Comparison of ENCODE assay signal across 17 cellular contexts in the genomic region with DNA sequence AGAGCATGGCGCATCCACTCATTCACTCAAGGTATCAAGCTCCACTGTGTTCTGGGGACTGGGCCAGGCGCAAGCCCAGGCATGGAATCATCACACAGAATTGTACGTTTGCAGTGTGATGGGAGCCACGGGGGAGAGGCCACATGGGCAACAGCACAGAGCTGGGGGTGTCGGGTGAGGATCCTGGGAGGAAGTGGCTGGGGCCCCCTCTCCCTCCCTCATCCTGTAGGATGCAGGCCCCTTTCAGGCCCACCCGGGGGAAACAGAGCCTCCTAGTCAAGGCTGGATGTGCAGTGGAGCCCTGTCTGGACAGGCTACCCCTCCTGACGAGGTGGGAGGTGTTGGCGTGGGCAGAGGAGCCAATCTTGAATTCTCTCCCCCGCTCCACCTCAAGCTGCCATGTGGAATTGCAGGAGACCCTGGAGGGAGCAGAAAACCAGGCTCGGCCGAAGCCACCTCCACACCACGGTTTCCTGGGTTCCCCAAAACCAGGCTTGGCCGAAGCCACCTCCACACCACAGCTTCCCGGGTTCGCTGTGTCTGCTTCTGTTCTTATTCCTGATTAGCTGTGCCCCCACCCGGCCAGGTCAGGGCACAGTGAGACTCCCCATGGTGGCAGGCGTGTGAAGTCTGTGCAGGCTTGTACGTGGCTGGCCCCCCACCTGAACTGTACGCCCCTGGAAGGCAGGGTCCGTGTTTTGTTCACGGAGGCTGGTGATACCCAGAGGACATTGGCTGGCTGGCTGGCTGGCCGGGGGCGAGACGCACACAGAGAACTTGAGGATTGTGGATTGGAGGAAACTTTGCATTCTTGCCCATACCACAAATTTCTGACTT. TPM values are rescaled to one million over a fixed set of nuclear protein-coding genes. Genes with fewer than 3 reads are reported as not detected.
DNase-seq lines count a peak whose midpoint lies in the region; ATAC-seq and TF ChIP-seq lines count a peak whose summit lies in the region.
"Had no signal": no experiment of that assay in that cellular context is flagged by ENCODE, and none has a peak within 500 bp of the region (broad histone marks: within the 10 kb centered on the region; RNA-seq: fewer than 3 reads in every experiment).

No MANE protein-coding gene starts in this region.

- no peak for TF ChIP-seq CTCF in esophagus squamous epithelium (IDR thresholded peaks at IDR 0.05)

- 78 to 80% methylated on average over 14 to 17 of the region's 24 CpGs for WGBS in esophagus squamous epithelium, 2 donors

- H3K27ac ChIP-seq in esophagus squamous epithelium = no peak overlapping the region
- H3K27ac ChIP-seq: A549, left lung, thyroid gland had no signal

- intact Hi-C loops in esophagus squamous epithelium (cut with DNase I) = loop anchor here (5.0 kb wide), 1 partner anchor 47 kb away; the partner anchor contains the start of genes CEP104 and DFFB

- H3K4me1 ChIP-seq in esophagus squamous epithelium = peaks cover 4 to 32% (median 4%) of the 10 kb centered on the region in 3 donors
- H3K4me1 ChIP-seq: A549 had no signal

- peak overlapping the region; percentile 93 for H3K27ac Mint-ChIP-seq in T-helper 1 cell treated with Interleukin-12 subunit alpha and Interleukin-12 subunit beta and Interleukin-4 antibody, amounts not matched to agents 30 μg/mL and 1 μg/mL, for 36 hours
- no peak overlapping the region for H3K27ac Mint-ChIP-seq in activated T-helper 17 cell treated with anti-CD3 and anti-CD28 coated beads, Interleukin-2, amount 50 U/mL, for 72 hours
- H3K27ac Mint-ChIP-seq in natural killer cell treated with Interleukin-12 subunit alpha and Interleukin-12 subunit beta and Interleukin-15 and Interleukin-18, amount 100 ng/mL, for 72 hours = peak overlapping the region; percentile 67 to 89

- no peaks in the 10 kb centered on the region for H3K36me3 ChIP-seq in esophagus squamous epithelium
- H3K36me3 ChIP-seq: left lung, thyroid gland had no signal

- H3K9me3 Mint-ChIP-seq in T-helper 1 cell treated with Interleukin-12 subunit alpha and Interleukin-12 subunit beta and Interleukin-4 antibody, amounts not matched to agents 30 μg/mL and 1 μg/mL, for 36 hours = no peaks in the 10 kb centered on the region
- H3K9me3 Mint-ChIP-seq in activated T-helper 17 cell treated with anti-CD3 and anti-CD28 coated beads, Interleukin-2, amount 50 U/mL, for 72 hours = no peaks in the 10 kb centered on the region
- no peaks in the 10 kb centered on the region for H3K9me3 Mint-ChIP-seq in natural killer cell treated with Interleukin-12 subunit alpha and Interleukin-12 subunit beta and Interleukin-15 and Interleukin-18, amount 100 ng/mL, for 72 hours

- no peak for ATAC-seq in activated T-helper 17 cell treated with anti-CD3 and anti-CD28 coated beads, Interleukin-2, amount 50 U/mL, for 72 hours (replicated peaks)
- no peak for ATAC-seq in natural killer cell treated with Interleukin-12 subunit alpha and Interleukin-12 subunit beta and Interleukin-15 and Interleukin-18, amount 100 ng/mL, for 72 hours
- ATAC-seq in HG03460 (IDR thresholded peaks at IDR 0.05; ENCODE audit: unreplicated experiment) = no peak
- ATAC-seq: A549, K562, left lung had no signal

- H3K4me3 ChIP-seq in esophagus squamous epithelium = no peak overlapping the region
- H3K4me3 ChIP-seq: A549, K562, left lung, thyroid gland had no signal

- peaks cover 0 to 4% (median 0%) of the 10 kb centered on the region in 4 donors for H3K27me3 ChIP-seq in esophagus squamous epithelium
- H3K27me3 ChIP-seq: thyroid gland had no signal

- H3K36me3 Mint-ChIP-seq in T-helper 1 cell treated with Interleukin-12 subunit alpha and Interleukin-12 subunit beta and Interleukin-4 antibody, amounts not matched to agents 30 μg/mL and 1 μg/mL, for 36 hours (ENCODE audit: low read depth) = no peaks in the 10 kb centered on the region
- H3K36me3 Mint-ChIP-seq in activated T-helper 17 cell treated with anti-CD3 and anti-CD28 coated beads, Interleukin-2, amount 50 U/mL, for 72 hours (ENCODE audit: low read depth) = no peaks in the 10 kb centered on the region
- H3K36me3 Mint-ChIP-seq in natural killer cell treated with Interleukin-12 subunit alpha and Interleukin-12 subunit beta and Interleukin-15 and Interleukin-18, amount 100 ng/mL, for 72 hours = no peaks in the 10 kb centered on the region
- H3K36me3 Mint-ChIP-seq: naive B cell had no signal

- H3K4me3 Mint-ChIP-seq in T-helper 1 cell treated with Interleukin-12 subunit alpha and Interleukin-12 subunit beta and Interleukin-4 antibody, amounts not matched to agents 30 μg/mL and 1 μg/mL, for 36 hours = peak overlapping the region; percentile 46
- peak overlapping the region; percentile 98 for H3K4me3 Mint-ChIP-seq in activated T-helper 17 cell treated with anti-CD3 and anti-CD28 coated beads, Interleukin-2, amount 50 U/mL, for 72 hours
- H3K4me3 Mint-ChIP-seq in natural killer cell treated with Interleukin-12 subunit alpha and Interleukin-12 subunit beta and Interleukin-15 and Interleukin-18, amount 100 ng/mL, for 72 hours = peak overlapping the region; percentile 94

- no peaks in the 10 kb centered on the region for H3K27me3 Mint-ChIP-seq in T-helper 1 cell treated with Interleukin-12 subunit alpha and Interleukin-12 subunit beta and Interleukin-4 antibody, amounts not matched to agents 30 μg/mL and 1 μg/mL, for 36 hours (ENCODE audit: low read depth)
- H3K27me3 Mint-ChIP-seq in activated T-helper 17 cell treated with anti-CD3 and anti-CD28 coated beads, Interleukin-2, amount 50 U/mL, for 72 hours = no peaks in the 10 kb centered on the region
- H3K27me3 Mint-ChIP-seq in natural killer cell treated with Interleukin-12 subunit alpha and Interleukin-12 subunit beta and Interleukin-15 and Interleukin-18, amount 100 ng/mL, for 72 hours = no peaks in the 10 kb centered on the region

- no peak for DNase-seq in T-helper 1 cell
- DNase-seq in DMS79 treated with DMSO at 0.1 percent for 48 hours (lab: John Stamatoyannopoulos, UW) = peak; percentile 36
- peak; percentile 49 for DNase-seq in natural killer cell treated with Interleukin-12 subunit alpha and Interleukin-12 subunit beta and Interleukin-15 and Interleukin-18, amount 100 ng/mL, for 72 hours (ENCODE audit: low spot score)
- DNase-seq in esophagus squamous epithelium (lab: John Stamatoyannopoulos, UW) = no peak
- no peak for DNase-seq in activated gamma-delta T cell treated with Interleukin-2 at 50 U/mL for 16 hours
- DNase-seq: activated naive CD4-positive, alpha-beta T cell; effector memory CD4-positive, alpha-beta T cell; GF-D8; naive B cell; NCI-H748 treated with DMSO at 0.1 percent for 48 hours; thyroid gland had no signal

- no peak for TF ChIP-seq POLR2A in esophagus squamous epithelium (IDR thresholded peaks at IDR 0.05)

- H3K4me1 Mint-ChIP-seq in T-helper 1 cell treated with Interleukin-12 subunit alpha and Interleukin-12 subunit beta and Interleukin-4 antibody, amounts not matched to agents 30 μg/mL and 1 μg/mL, for 36 hours (ENCODE audit: low read depth) = peaks cover 21% of the 10 kb centered on the region
- peaks cover 10% of the 10 kb centered on the region for H3K4me1 Mint-ChIP-seq in activated T-helper 17 cell treated with anti-CD3 and anti-CD28 coated beads, Interleukin-2, amount 50 U/mL, for 72 hours
- peaks cover 18 to 24% of the 10 kb centered on the region in 2 donors for H3K4me1 Mint-ChIP-seq in natural killer cell treated with Interleukin-12 subunit alpha and Interleukin-12 subunit beta and Interleukin-15 and Interleukin-18, amount 100 ng/mL, for 72 hours (ENCODE audit: low read depth in 2 of 2)

- H3K9me3 ChIP-seq in esophagus squamous epithelium = no peaks in the 10 kb centered on the region
- H3K9me3 ChIP-seq: A549, left lung, thyroid gland had no signal

RNA-seq across cellular contexts. Expression of gene C1orf174, which starts 4.2 kb away (rescaled TPM):
- total RNA-seq in activated T-helper 17 cell treated with anti-CD3 and anti-CD28 coated beads, Interleukin-2, amount 50 U/mL, for 72 hours = 10 to 100 TPM; 25.1 to 33.2 TPM
- total RNA-seq in natural killer cell treated with Interleukin-12 subunit alpha and Interleukin-12 subunit beta and Interleukin-15 and Interleukin-18, amount 100 ng/mL, for 72 hours = 10 to 100 TPM; 31.0 to 34.6 TPM
- total RNA-seq in esophagus squamous epithelium = 10 to 100 TPM; 14.1 to 25.4 (median 23.9) TPM

RNA-seq across cellular contexts. Expression of gene DFFB, which starts 46.9 kb away (rescaled TPM):
- total RNA-seq in activated T-helper 17 cell treated with anti-CD3 and anti-CD28 coated beads, Interleukin-2, amount 50 U/mL, for 72 hours = 10 to 100 TPM; 13.0 to 18.5 TPM
- 10 to 100 TPM; 13.3 to 19.4 TPM for total RNA-seq in natural killer cell treated with Interleukin-12 subunit alpha and Interleukin-12 subunit beta and Interleukin-15 and Interleukin-18, amount 100 ng/mL, for 72 hours
- 1 to 10 TPM; 1.6 to 8.2 (median 3.2) TPM for total RNA-seq in esophagus squamous epithelium

RNA-seq across cellular contexts. Expression of gene CEP104, which starts 47.2 kb away (rescaled TPM):
- total RNA-seq in activated T-helper 17 cell treated with anti-CD3 and anti-CD28 coated beads, Interleukin-2, amount 50 U/mL, for 72 hours = 10 to 100 TPM; 17.8 to 39.4 TPM
- total RNA-seq in natural killer cell treated with Interleukin-12 subunit alpha and Interleukin-12 subunit beta and Interleukin-15 and Interleukin-18, amount 100 ng/mL, for 72 hours = 10 to 100 TPM; 46.6 to 59.4 TPM
- total RNA-seq in esophagus squamous epithelium = 10 to 100 TPM; 18.7 to 24.4 (median 19.8) TPM

Comparison
In these comparisons a context has a peak if more than half of its experiments do, and no peak if none do; other contexts are left out.
1. H3K4me3 Mint-ChIP-seq: peak in every context shown above with its lines; median percentile 98 in activated T-helper 17 cell treated with anti-CD3 and anti-CD28 coated beads, Interleukin-2, amount 50 U/mL, for 72 hours; 94 in natural killer cell treated with Interleukin-12 subunit alpha and Interleukin-12 subunit beta and Interleukin-15 and Interleukin-18, amount 100 ng/mL, for 72 hours; 46 in T-helper 1 cell treated with Interleukin-12 subunit alpha and Interleukin-12 subunit beta and Interleukin-4 antibody, amounts not matched to agents 30 μg/mL and 1 μg/mL, for 36 hours.
2. DNase-seq: peak in DMS79 treated with DMSO at 0.1 percent for 48 hours (single experiment) and natural killer cell treated with Interleukin-12 subunit alpha and Interleukin-12 subunit beta and Interleukin-15 and Interleukin-18, amount 100 ng/mL, for 72 hours (single experiment); none in T-helper 1 cell (0 of 5), esophagus squamous epithelium (single experiment) and activated gamma-delta T cell treated with Interleukin-2 at 50 U/mL for 16 hours (single experiment).